18 cellular contexts compared by ENCODE assay signal in genomic region chr19:17748884-17749638, GRCh38. TPM values are rescaled to one million over a fixed set of nuclear protein-coding genes. Genes with fewer than 3 reads are reported as not detected.
DNase-seq lines count a peak whose midpoint lies in the region; ATAC-seq, FAIRE-seq and TF ChIP-seq lines count a peak whose summit lies in the region.
"Had no signal": no experiment of that assay in that cellular context is flagged by ENCODE, and none has a peak within 500 bp of the region (broad histone marks: within the 10 kb centered on the region; RNA-seq: fewer than 3 reads in every experiment).

No MANE protein-coding gene starts in this region.

- H2BK12ac ChIP-seq in H1 (ENCODE audit: low read depth, low read length): no peak overlapping the region

- no peaks in the 10 kb centered on the region for H3K9me3 Mint-ChIP-seq in activated naive CD4-positive, alpha-beta T cell treated with anti-CD3 and anti-CD28 coated beads for 36 hours
- no peaks in the 10 kb centered on the region for H3K9me3 Mint-ChIP-seq in WTC11

- 94% methylated on average over 6 of the region's 6 CpGs; no CpG with 5 or more reads in 1 of the 2 experiments for WGBS in H1 (ENCODE audit: extremely low coverage in 1 of 2, insufficient coverage in 1 of 2, insufficient read length in 1 of 2, insufficient replicate concordance in 2 of 2, low coverage in 1 of 2, low lambda C conversion rate in 2 of 2, missing lambda C conversion rate in 1 of 2), 2 experiments

- H2BK20ac ChIP-seq in H1 (ENCODE audit: low read length): no peak overlapping the region

- H3K18ac ChIP-seq in H1 (ENCODE audit: extremely low read depth, low read length): no peak overlapping the region

- H3K4me1 Mint-ChIP-seq in activated naive CD4-positive, alpha-beta T cell treated with anti-CD3 and anti-CD28 coated beads for 36 hours (ENCODE audit: low read depth): peaks cover 45% of the 10 kb centered on the region
- peaks cover 12% of the 10 kb centered on the region for H3K4me1 Mint-ChIP-seq in WTC11

- no peak overlapping the region for H2AFZ ChIP-seq in H1 (ENCODE audit: low read length)

- no peak for DNase-seq in activated naive CD4-positive, alpha-beta T cell treated with anti-CD3 and anti-CD28 coated beads for 36 hours
- no peak for DNase-seq in activated naive CD4-positive, alpha-beta T cell (lab: John Stamatoyannopoulos, UW)
- DNase-seq in WTC11 (ENCODE audit: low spot score) (no peak), H1 (ENCODE audit: low read depth in 1 of 2, low spot score in 2 of 2) (no peak), substantia nigra (lab: John Stamatoyannopoulos, UW) (no peak), DMS153 (lab: John Stamatoyannopoulos, UW) (no peak), cerebellum (ENCODE audit: low spot score) (no peak), NCI-H446 treated with DMSO at 0.1 percent for 48 hours (lab: John Stamatoyannopoulos, UW) (no peak)
- DNase-seq: activated gamma-delta T cell, cerebellar nuclear complex, EL, lower lobe of right lung, NCI-H1092 treated with DMSO at 0.1 percent for 48 hours, NCI-H524 treated with DMSO at 0.1 percent for 48 hours, posterior cingulate gyrus had no signal

- no peak for ATAC-seq in WTC11
- ATAC-seq: lower lobe of right lung, Right ventricle myocardium inferior had no signal

- H2BK5ac ChIP-seq in H1 (ENCODE audit: low read depth, low read length): no peak overlapping the region

- H3K79me1 ChIP-seq in H1 (ENCODE audit: low read depth, low read length): no peaks in the 10 kb centered on the region; the same call in 1 of the 2 replicates

- H4K20me1 ChIP-seq in H1 (replicated peaks in 1 of 2; ENCODE audit: control insufficient read depth in 1 of 2, insufficient read depth in 2 of 2, low read length in 2 of 2): peaks cover 0 to 3% of the 10 kb centered on the region in 2 experiments

- H3K27ac ChIP-seq in H1 (ENCODE audit: low read depth, low read length) (no peak overlapping the region), substantia nigra (ENCODE audit: low read depth, low read length, poor library complexity, severe bottlenecking) (peak overlapping the region; percentile 92)
- H3K27ac ChIP-seq: lower lobe of right lung, VCaP had no signal

- no peaks in the 10 kb centered on the region for H3K27me3 Mint-ChIP-seq in activated naive CD4-positive, alpha-beta T cell treated with anti-CD3 and anti-CD28 coated beads for 36 hours (ENCODE audit: low read depth)
- H3K27me3 Mint-ChIP-seq in WTC11 (ENCODE audit: low read depth): peaks cover 12% of the 10 kb centered on the region

- FAIRE-seq in H1 (lab: Jason Lieb, UNC): no peak

- no peak overlapping the region for H2BK15ac ChIP-seq in H1 (ENCODE audit: low read length)

- H4K91ac ChIP-seq in H1 (replicated peaks; ENCODE audit: insufficient read length, low read length): no peak overlapping the region

- peak overlapping the region; percentile 91 for H3K27ac Mint-ChIP-seq in activated naive CD4-positive, alpha-beta T cell treated with anti-CD3 and anti-CD28 coated beads for 36 hours
- no peak overlapping the region; the same call in 1 of the 2 replicates for H3K27ac Mint-ChIP-seq in WTC11

- H2AK5ac ChIP-seq in H1 (ENCODE audit: low read depth, low read length): no peak overlapping the region; the same call in 1 of the 2 replicates

- peaks cover 4% of the 10 kb centered on the region for H3K36me3 Mint-ChIP-seq in activated naive CD4-positive, alpha-beta T cell treated with anti-CD3 and anti-CD28 coated beads for 36 hours (ENCODE audit: low read depth)
- no peaks in the 10 kb centered on the region for H3K36me3 Mint-ChIP-seq in WTC11

- H3K9ac ChIP-seq in H1 (replicated peaks in 1 of 4; ENCODE audit: extremely low read depth in 1 of 4, low read depth in 3 of 4, low read length in 3 of 4): no peak overlapping the region

- no peak overlapping the region for H4K5ac ChIP-seq in H1 (ENCODE audit: insufficient read length, low read depth, low read length)

- H3K56ac ChIP-seq in H1 (replicated peaks; ENCODE audit: insufficient read length, low read depth, low read length): no peak overlapping the region

- no peak overlapping the region for H4K8ac ChIP-seq in H1 (ENCODE audit: extremely low read depth, insufficient read depth, low read length)

- H3K4ac ChIP-seq in H1 (replicated peaks; ENCODE audit: insufficient read length, low read depth, low read length): no peak overlapping the region

- no peaks in the 10 kb centered on the region for H3K9me3 ChIP-seq in H1 (ENCODE audit: insufficient read depth in 2 of 2, low read depth in 1 of 2, low read length in 1 of 2)
- H3K9me3 ChIP-seq: lower lobe of right lung had no signal

- no peaks in the 10 kb centered on the region for H3K27me3 ChIP-seq in H1 (replicated peaks in 1 of 4; ENCODE audit: control insufficient read depth in 3 of 4, extremely low read depth in 1 of 4, insufficient read depth in 3 of 4, low read length in 3 of 4)

- no peak overlapping the region; a peak in 1 of 4 replicates for H3K4me2 ChIP-seq in H1 (ENCODE audit: insufficient read depth in 1 of 2, low read depth in 2 of 2, low read length in 2 of 2)

- peaks cover 5% of the 10 kb centered on the region; the same call in 1 of the 2 replicates for H3K23me2 ChIP-seq in H1 (ENCODE audit: low read depth, low read length)

- no peak for TF ChIP-seq RAD21 in H1 (IDR thresholded peaks at IDR 0.05 in 1 of 2, conservative IDR thresholded peaks at IDR 0.05 in 1 of 2; ENCODE audit: low read depth in 2 of 2, low read length in 2 of 2)

- TF ChIP-seq POLR2A in H1 (IDR thresholded peaks at IDR 0.05; ENCODE audit: control extremely low read depth in 1 of 2, low read depth in 2 of 2, low read length in 2 of 2): no peak

- peak overlapping the region; percentile 80 for H3K4me3 Mint-ChIP-seq in activated naive CD4-positive, alpha-beta T cell treated with anti-CD3 and anti-CD28 coated beads for 36 hours
- H3K4me3 Mint-ChIP-seq in WTC11: peak overlapping the region; percentile 66

- CTCF ChIA-PET in activated naive CD4-positive, alpha-beta T cell treated with anti-CD3 and anti-CD28 coated beads for 36 hours (lab: Charles Lee): no interaction called here
- CTCF ChIA-PET in WTC11 (lab: Charles Lee) (interaction anchor here (0.6 to 2.7 kb wide), 5 partner anchors 18 to 159 kb away, joined by 3 to 11 read pairs (median 4); no protein-coding TSS in a partner anchor), H1 (lab: Charles Lee; ENCODE audit: partially characterized antibody) (interaction anchor here (1.1 to 1.9 kb wide), 3 partner anchors 14 to 122 kb away, joined by 3 to 10 read pairs (median 4); no protein-coding TSS in a partner anchor)

- no peak overlapping the region for H3K23ac ChIP-seq in H1 (ENCODE audit: insufficient read length)

- H3K14ac ChIP-seq in H1 (ENCODE audit: insufficient read length): no peak overlapping the region

- POLR2A ChIA-PET in WTC11 (lab: Charles Lee): no interaction called here
- POLR2A ChIA-PET in H1 (lab: Charles Lee; ENCODE audit: partially characterized antibody): interaction anchor here (1.0 to 1.5 kb wide), 5 partner anchors 11 to 181 kb away, joined by 3 read pairs; partner anchors contain the start of gene RPL18A

- intact Hi-C loops in activated naive CD4-positive, alpha-beta T cell treated with anti-CD3 and anti-CD28 coated beads for 36 hours (cut with micrococcal nuclease): no loop called here

- H3K36me3 ChIP-seq in H1 (ENCODE audit: control insufficient read depth in 2 of 4, insufficient read depth in 4 of 4, low read length in 3 of 4): no peaks in the 10 kb centered on the region
- H3K36me3 ChIP-seq: lower lobe of right lung had no signal

- H3K79me2 ChIP-seq in H1 (ENCODE audit: control insufficient read depth in 1 of 2, insufficient read depth in 2 of 2, low read length in 2 of 2): no peaks in the 10 kb centered on the region

- TF ChIP-seq CTCF in WTC11 (IDR thresholded peaks at IDR 0.05): no peak
- no peak for TF ChIP-seq CTCF in H1 (IDR thresholded peaks at IDR 0.05; ENCODE audit: control extremely low read depth in 1 of 3, insufficient read depth in 1 of 3, low read depth in 1 of 3, low read length in 3 of 3)

- TF ChIP-seq EP300 in H1 (IDR thresholded peaks at IDR 0.05; ENCODE audit: borderline replicate concordance in 1 of 2, low read depth in 2 of 2, low read length in 2 of 2): no peak

- no peak overlapping the region for H2BK120ac ChIP-seq in H1 (replicated peaks; ENCODE audit: low read depth, low read length)

- H3K4me1 ChIP-seq in H1 (replicated peaks in 1 of 4; ENCODE audit: control insufficient read depth in 3 of 4, insufficient read depth in 4 of 4, low read length in 3 of 4): peaks cover 0 to 5% (median under 1%) of the 10 kb centered on the region in 4 experiments; a peak in 4 of 7 replicates

- H3K4me3 ChIP-seq in H1 (ENCODE audit: extremely low read depth in 1 of 4, insufficient read depth in 2 of 4, low read depth in 3 of 4, low read length in 4 of 4): no peak overlapping the region

RNA-seq across cellular contexts. Expression of gene FCHO1, which starts 2.2 kb away (rescaled TPM):
- 10 to 100 TPM; 48.9 to 56.8 TPM for total RNA-seq in activated naive CD4-positive, alpha-beta T cell treated with anti-CD3 and anti-CD28 coated beads for 36 hours
- total RNA-seq in WTC11 (2021) (22.8 to 26.8 TPM (median 25.1 TPM) in 3 replicates), cerebellum (25.9 TPM)
- 25.9 and 27.0 TPM in 2 replicates for total RNA-seq in H1 (2021; fragmentation: NEBNext Ultra II Directional; extraction: Animal tissue kit (Norgen Biotek cat#: 25700))
- 13.0 and 19.5 TPM in 2 replicates for polyA plus RNA-seq in H1 (2011; rRNA removed)
- polyA plus RNA-seq in H1 (2011; cell fraction: cytosol; rRNA removed): 7.2 TPM
- polyA plus RNA-seq in H1 (2011; cell fraction: nucleus; rRNA removed): 18.3 TPM
- polyA plus RNA-seq in H1 (2012, experiment 1 of 2): 16.1 to 33.3 TPM (median 30.3 TPM) in 4 replicates
- 31.0 TPM for polyA plus RNA-seq in H1 (2012, experiment 2 of 2)
- polyA plus RNA-seq in H1 (2013, experiment 1 of 2): 32.3 TPM
- polyA plus RNA-seq in H1 (2013, experiment 2 of 2): 30.1 TPM
- polyA minus RNA-seq in H1 (2011; rRNA and poly(A)+ RNA removed): 7.4 and 12.0 TPM in 2 replicates
- polyA minus RNA-seq in H1 (2011; cell fraction: cytosol; rRNA and poly(A)+ RNA removed): 10.9 TPM
- 27.5 TPM for polyA minus RNA-seq in H1 (2011; cell fraction: nucleus; rRNA and poly(A)+ RNA removed)

RNA-seq across cellular contexts. Expression of gene MAP1S, which starts 29.8 kb away (rescaled TPM):
- total RNA-seq in activated naive CD4-positive, alpha-beta T cell treated with anti-CD3 and anti-CD28 coated beads for 36 hours: 10 to 100 TPM; 46.8 to 51.8 TPM
- total RNA-seq in WTC11 (2021) (115 to 124 TPM (median 120 TPM) in 3 replicates), cerebellum (31.4 TPM)
- 115 and 116 TPM in 2 replicates for total RNA-seq in H1 (2021; fragmentation: NEBNext Ultra II Directional; extraction: Animal tissue kit (Norgen Biotek cat#: 25700))
- polyA plus RNA-seq in H1 (2011; rRNA removed): 66.7 and 161 TPM in 2 replicates
- polyA plus RNA-seq in H1 (2011; cell fraction: cytosol; rRNA removed): 36.1 TPM
- polyA plus RNA-seq in H1 (2011; cell fraction: nucleus; rRNA removed): 88.4 TPM
- polyA plus RNA-seq in H1 (2012, experiment 1 of 2): 82.0 to 146 TPM (median 135 TPM) in 4 replicates
- 65.2 TPM for polyA plus RNA-seq in H1 (2012, experiment 2 of 2)
- polyA plus RNA-seq in H1 (2013, experiment 1 of 2): 49.7 TPM
- polyA plus RNA-seq in H1 (2013, experiment 2 of 2): 45.9 TPM
- polyA minus RNA-seq in H1 (2011; rRNA and poly(A)+ RNA removed): 67.0 and 81.2 TPM in 2 replicates
- polyA minus RNA-seq in H1 (2011; cell fraction: cytosol; rRNA and poly(A)+ RNA removed): 103 TPM
- 39.2 TPM for polyA minus RNA-seq in H1 (2011; cell fraction: nucleus; rRNA and poly(A)+ RNA removed)

RNA-seq across cellular contexts. Expression of gene B3GNT3, which starts 45.9 kb away (rescaled TPM):
- total RNA-seq in activated naive CD4-positive, alpha-beta T cell treated with anti-CD3 and anti-CD28 coated beads for 36 hours: under 1 TPM; 0.17 to 0.19 TPM
- total RNA-seq in WTC11 (2021) (1.2 to 1.9 TPM (median 1.3 TPM) in 3 replicates), cerebellum (not detected)
- total RNA-seq in H1 (2021; fragmentation: NEBNext Ultra II Directional; extraction: Animal tissue kit (Norgen Biotek cat#: 25700)): 1.5 and 1.8 TPM in 2 replicates
- polyA plus RNA-seq in H1 (2011; rRNA removed): 1.5 and 2.1 TPM in 2 replicates
- 0.96 TPM for polyA plus RNA-seq in H1 (2011; cell fraction: cytosol; rRNA removed)
- 1.6 TPM for polyA plus RNA-seq in H1 (2011; cell fraction: nucleus; rRNA removed)
- polyA plus RNA-seq in H1 (2012, experiment 1 of 2): 0.86 to 2.0 TPM (median 1.5 TPM) in 4 replicates
- polyA plus RNA-seq in H1 (2012, experiment 2 of 2): 1.5 TPM
- polyA plus RNA-seq in H1 (2013, experiment 1 of 2): 2.6 TPM
- 2.9 TPM for polyA plus RNA-seq in H1 (2013, experiment 2 of 2)
- 1.4 and 1.5 TPM in 2 replicates for polyA minus RNA-seq in H1 (2011; rRNA and poly(A)+ RNA removed)
- 1.6 TPM for polyA minus RNA-seq in H1 (2011; cell fraction: cytosol; rRNA and poly(A)+ RNA removed)
- polyA minus RNA-seq in H1 (2011; cell fraction: nucleus; rRNA and poly(A)+ RNA removed): 0.60 TPM
- total RNA-seq: fibroblast of lung, Right ventricle myocardium inferior had no signal
- polyA plus RNA-seq: fibroblast of lung had no signal
